In the genomic region with DNA sequence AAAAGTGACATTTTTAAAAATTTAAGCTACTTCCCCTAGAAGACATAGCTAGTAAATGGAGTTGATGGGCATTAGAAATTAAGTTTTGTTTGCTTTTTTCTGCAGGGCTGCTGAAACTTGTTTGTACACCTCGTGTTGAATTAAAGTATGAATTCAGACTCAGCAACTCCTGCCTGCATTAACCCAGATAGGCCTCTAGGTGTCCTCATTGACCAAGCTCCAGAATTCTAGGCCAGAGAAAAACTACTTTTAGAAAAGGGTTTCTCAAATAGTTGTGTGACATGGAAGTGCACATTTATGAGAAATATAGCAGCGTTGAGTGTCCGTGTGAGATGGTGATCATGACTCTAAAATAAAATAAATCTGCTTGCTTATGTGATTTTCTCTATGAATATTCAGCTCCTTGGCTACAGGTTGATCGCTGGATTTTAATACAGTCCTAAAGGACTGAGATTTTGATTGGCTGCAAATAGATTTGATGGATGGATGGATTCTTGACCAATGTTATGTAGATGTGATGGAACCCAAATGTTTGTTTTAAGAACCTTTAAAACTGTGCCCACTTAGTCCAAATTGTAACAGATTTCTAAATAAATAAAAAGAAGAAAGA, we compare ENCODE assay signal across 8 cellular contexts. TPM values are rescaled to one million over a fixed set of nuclear protein-coding genes. Genes with fewer than 3 reads are reported as not detected.
DNase-seq lines count a peak whose midpoint lies in the region; ATAC-seq and TF ChIP-seq lines count a peak whose summit lies in the region.

No MANE protein-coding gene starts in this region.

- H3K4me1 ChIP-seq in lower lobe of right lung (no peaks in the 10 kb centered on the region), tibial nerve (no peaks in the 10 kb centered on the region)

- no peaks in the 10 kb centered on the region for H3F3A ChIP-seq in SU-DHL-6 (ENCODE audit: insufficient read depth)

- intact Hi-C loops in lower lobe of right lung (cut with DNase I): loop anchor here (5.0 to 10.0 kb wide), 3 partner anchors 146 to 513 kb away; no protein-coding TSS in a partner anchor

- peak; percentile 83 for ATAC-seq in lower lobe of right lung
- no peak for ATAC-seq in HG03097 (IDR thresholded peaks at IDR 0.05; ENCODE audit: low FRiP score, unreplicated experiment)

- H2AFZ ChIP-seq in SU-DHL-6 (ENCODE audit: low read depth, low read length, severe bottlenecking): no peak overlapping the region

- TF ChIP-seq CTCF in GM12864 (IDR thresholded peaks at IDR 0.05; ENCODE audit: low read depth, low read length, missing control alignments) (peak; percentile 83), SU-DHL-6 (IDR thresholded peaks at IDR 0.05; ENCODE audit: insufficient read depth, low read length, poor library complexity, severe bottlenecking) (peak; percentile 69), lower lobe of right lung (IDR thresholded peaks at IDR 0.05) (peak; percentile 96), tibial nerve (IDR thresholded peaks at IDR 0.05) (peak; percentile 90 to 95 (median 94))

- H3K9me3 ChIP-seq in SU-DHL-6 (ENCODE audit: insufficient read depth, low read length) (no peaks in the 10 kb centered on the region), lower lobe of right lung (no peaks in the 10 kb centered on the region), tibial nerve (no peaks in the 10 kb centered on the region)

- H3K9me2 ChIP-seq in SU-DHL-6 (replicated peaks; ENCODE audit: insufficient read depth, low read length): no peaks in the 10 kb centered on the region

- no peak overlapping the region for H3K4me2 ChIP-seq in SU-DHL-6 (ENCODE audit: low read depth, low read length, poor library complexity, severe bottlenecking)

- H3K27me3 ChIP-seq in SU-DHL-6 (ENCODE audit: low read length) (no peaks in the 10 kb centered on the region), lower lobe of right lung (ENCODE audit: low read depth) (no peaks in the 10 kb centered on the region), tibial nerve (no peaks in the 10 kb centered on the region)

- H3K27ac ChIP-seq in SU-DHL-6 (ENCODE audit: low read depth, low read length): no peak overlapping the region
- H3K27ac ChIP-seq in lower lobe of right lung: no peak overlapping the region
- H3K27ac ChIP-seq in tibial nerve: no peak overlapping the region

- WGBS in tibial nerve, 2 donors: 24 to 28% methylated on average over 4 of the region's 4 CpGs

- TF ChIP-seq RAD21 in Ishikawa (IDR thresholded peaks at IDR 0.05; ENCODE audit: low read depth): peak; percentile 99

- TF ChIP-seq EP300 in Ishikawa (IDR thresholded peaks at IDR 0.05; ENCODE audit: borderline replicate concordance) (no peak), tibial nerve (IDR thresholded peaks at IDR 0.05) (no peak)

- no peak for TF ChIP-seq POLR2A in tibial nerve (IDR thresholded peaks at IDR 0.05)

- no peak overlapping the region for H3K9ac ChIP-seq in SU-DHL-6 (ENCODE audit: low read length)

- DNase-seq in AG08395 (ENCODE audit: low spot score): peak; percentile 67
- peak; percentile 5 for DNase-seq in GM12864 (ENCODE audit: low read depth)
- DNase-seq in dedifferentiated amniotic fluid mesenchymal stem cell (ENCODE audit: extremely low spot score): peak; percentile 67
- no peak for DNase-seq in lower lobe of right lung
- DNase-seq in tibial nerve (ENCODE audit: low spot score in 2 of 2): peak in 1 of 2 donors; percentile 40

- H3K4me3 ChIP-seq in GM12864 (ENCODE audit: low read depth, low read length): no peak overlapping the region
- no peak overlapping the region for H3K4me3 ChIP-seq in SU-DHL-6 (ENCODE audit: insufficient read depth, low read length, poor library complexity, severe bottlenecking)
- no peak overlapping the region for H3K4me3 ChIP-seq in lower lobe of right lung
- no peak overlapping the region for H3K4me3 ChIP-seq in tibial nerve

- H4K20me1 ChIP-seq in SU-DHL-6 (ENCODE audit: low read depth, low read length): no peaks in the 10 kb centered on the region

- H3K36me3 ChIP-seq in SU-DHL-6 (ENCODE audit: low read length) (no peaks in the 10 kb centered on the region), lower lobe of right lung (no peaks in the 10 kb centered on the region), tibial nerve (no peaks in the 10 kb centered on the region)

- H3K79me2 ChIP-seq in SU-DHL-6 (ENCODE audit: insufficient read depth, low read length): no peaks in the 10 kb centered on the region

TF ChIP-seq in Ishikawa, 13 proteins besides CTCF, POLR2A, EP300 and RAD21:
- no peak for TF ChIP-seq YY1 (IDR thresholded peaks at IDR 0.05; ENCODE audit: low read depth)
- TF ChIP-seq, protein P1, sequence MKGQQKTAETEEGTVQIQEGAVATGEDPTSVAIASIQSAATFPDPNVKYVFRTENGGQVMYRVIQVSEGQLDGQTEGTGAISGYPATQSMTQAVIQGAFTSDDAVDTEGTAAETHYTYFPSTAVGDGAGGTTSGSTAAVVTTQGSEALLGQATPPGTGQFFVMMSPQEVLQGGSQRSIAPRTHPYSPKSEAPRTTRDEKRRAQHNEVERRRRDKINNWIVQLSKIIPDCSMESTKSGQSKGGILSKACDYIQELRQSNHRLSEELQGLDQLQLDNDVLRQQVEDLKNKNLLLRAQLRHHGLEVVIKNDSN (IDR thresholded peaks at IDR 0.05): no peak
- TF ChIP-seq, protein P2, sequence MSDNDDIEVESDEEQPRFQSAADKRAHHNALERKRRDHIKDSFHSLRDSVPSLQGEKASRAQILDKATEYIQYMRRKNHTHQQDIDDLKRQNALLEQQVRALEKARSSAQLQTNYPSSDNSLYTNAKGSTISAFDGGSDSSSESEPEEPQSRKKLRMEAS (IDR thresholded peaks at IDR 0.05): no peak
- no peak for TF ChIP-seq TEAD4 (IDR thresholded peaks at IDR 0.05)
- no peak for TF ChIP-seq NFIC (IDR thresholded peaks at IDR 0.05)
- TF ChIP-seq CREB1 (IDR thresholded peaks at IDR 0.05; ENCODE audit: low read depth): no peak

RNA-seq across cellular contexts. Expression of a gene that starts 39.3 kb away (rescaled TPM):
- total RNA-seq in lower lobe of right lung (0.12 TPM), tibial nerve (not detected)
